In the genomic region with DNA sequence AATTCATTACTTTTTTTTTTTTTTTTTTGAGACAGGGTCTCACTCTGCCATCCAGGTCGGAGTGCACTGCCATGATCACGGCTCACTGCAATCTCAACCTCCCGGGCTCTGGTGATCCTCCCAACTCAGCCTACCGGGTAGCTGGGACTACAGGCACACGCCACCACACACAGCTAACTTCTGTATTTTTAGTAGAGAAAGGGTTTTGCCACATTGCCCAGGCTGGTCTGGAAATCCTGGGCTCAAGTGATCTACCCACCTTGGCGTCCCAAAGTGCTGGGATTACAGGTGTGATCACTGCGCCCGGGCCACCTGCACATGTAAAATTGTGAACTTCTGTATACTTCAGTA, we compare ENCODE assay signal across 8 cellular contexts. TPM values are rescaled to one million over a fixed set of nuclear protein-coding genes. Genes with fewer than 3 reads are reported as not detected.
DNase-seq lines count a peak whose midpoint lies in the region; TF ChIP-seq lines count a peak whose summit lies in the region.
"Not testable (repeated sequence)": the region's sequence is repeated elsewhere in the genome, so short reads cannot be mapped to it uniquely, and the experiment has no call there.
"Had no signal": no experiment of that assay in that cellular context is flagged by ENCODE, and none has a peak within 500 bp of the region (broad histone marks: within the 10 kb centered on the region; RNA-seq: fewer than 3 reads in every experiment).

No MANE protein-coding gene starts in this region.

- peaks cover 44% of the 10 kb centered on the region for H4K20me1 ChIP-seq in smooth muscle cell (ENCODE audit: low read depth)

- H3K4me3 ChIP-seq in HAP-1 (peak overlapping the region; percentile 90), Peyer's patch (peak overlapping the region in 3 of 4 donors; percentile 57 to 64 (median 63)), ascending aorta (peak overlapping the region; percentile 64 to 75), esophagus muscularis mucosa (peak overlapping the region; percentile 57 to 62 (median 60)), smooth muscle cell (peak overlapping the region; percentile 65)

- peaks cover 10% of the 10 kb centered on the region for H3F3A ChIP-seq in smooth muscle cell (ENCODE audit: low read depth)

- H2AFZ ChIP-seq in smooth muscle cell (ENCODE audit: low read depth) = not testable (repeated sequence)

- not testable (repeated sequence) for H3K9me3 ChIP-seq in HAP-1; Peyer's patch; ascending aorta; esophagus muscularis mucosa; smooth muscle cell (replicated peaks; ENCODE audit: low read depth)

- TF ChIP-seq EP300 in esophagus muscularis mucosa (IDR thresholded peaks at IDR 0.05) = peak; percentile 1

- DNase-seq in HAP-1 (ENCODE audit: low spot score in 2 of 2) = peak in 1 of 2 experiments; percentile 51
- peak in 2 of 3 donors; percentile 53 to 58 for DNase-seq in Peyer's patch
- DNase-seq in ascending aorta (ENCODE audit: low spot score in 2 of 2) = peak in 1 of 2 donors; percentile 68
- DNase-seq in esophagus muscularis mucosa (ENCODE audit: extremely low spot score); smooth muscle cell (lab: John Stamatoyannopoulos, UW; ENCODE audit: unreplicated experiment): not testable (repeated sequence)
- DNase-seq in islet precursor cell = peak; percentile 56
- DNase-seq in neural crest cell (ENCODE audit: low read depth, low spot score) = peak; percentile 25

- H3K27me3 Mint-ChIP-seq in neural crest cell (ENCODE audit: low read depth) = not testable (repeated sequence)

- H3K9me3 Mint-ChIP-seq in neural crest cell = not testable (repeated sequence)

- 67% methylated on average over 8 of the region's 8 CpGs for WGBS in esophagus muscularis mucosa
- WGBS in smooth muscle cell (ENCODE audit: low lambda C conversion rate) = 90% methylated on average over 8 of the region's 8 CpGs

- in situ Hi-C loops in HAP-1 (cut with MboI; ENCODE audit: low sequenced_read_pairs) = not testable (repeated sequence)

- H3K36me3 Mint-ChIP-seq in neural crest cell (ENCODE audit: low read depth) = not testable (repeated sequence)

- H3K4me3 Mint-ChIP-seq in neural crest cell = not testable (repeated sequence)

- intact Hi-C loops in ascending aorta (cut with DNase I); esophagus muscularis mucosa (cut with DNase I): not testable (repeated sequence)

- not testable (repeated sequence) for H3K27ac Mint-ChIP-seq in neural crest cell (ENCODE audit: unreplicated experiment)

- not testable (repeated sequence) for H3K4me1 Mint-ChIP-seq in neural crest cell

- peaks cover 34% of the 10 kb centered on the region for H3K79me2 ChIP-seq in smooth muscle cell (ENCODE audit: low read depth)

- H3K36me3 ChIP-seq in HAP-1 (replicated peaks); smooth muscle cell (ENCODE audit: low read depth): not testable (repeated sequence)
- H3K36me3 ChIP-seq in Peyer's patch (peaks cover 0 to 21% (median 0%) of the 10 kb centered on the region in 3 donors), ascending aorta (peaks cover 15 to 16% of the 10 kb centered on the region in 2 donors), esophagus muscularis mucosa (peaks cover 8 to 18% (median 16%) of the 10 kb centered on the region in 4 donors)

- not testable (repeated sequence) for H3K4me1 ChIP-seq in HAP-1
- H3K4me1 ChIP-seq in Peyer's patch (peaks cover 3 to 23% (median 11%) of the 10 kb centered on the region in 4 donors), ascending aorta (peaks cover 3 to 18% of the 10 kb centered on the region in 2 donors), esophagus muscularis mucosa (peaks cover 16 to 33% (median 28%) of the 10 kb centered on the region in 4 donors), smooth muscle cell (ENCODE audit: low read depth) (peaks cover 20% of the 10 kb centered on the region)

- peak overlapping the region in 1 of 4 donors; percentile 69 for H3K27ac ChIP-seq in Peyer's patch
- peak overlapping the region; percentile 54 to 79 for H3K27ac ChIP-seq in ascending aorta
- H3K27ac ChIP-seq in esophagus muscularis mucosa (replicated peaks in 1 of 4) = peak overlapping the region; percentile 55 to 84 (median 82)
- H3K27ac ChIP-seq in smooth muscle cell (ENCODE audit: low read depth) = peak overlapping the region; percentile 43

- TF ChIP-seq CTCF in Peyer's patch (IDR thresholded peaks at IDR 0.05); ascending aorta (IDR thresholded peaks at IDR 0.05); esophagus muscularis mucosa (IDR thresholded peaks at IDR 0.05); neural crest cell (conservative IDR thresholded peaks at IDR 0.05); smooth muscle cell (IDR thresholded peaks at IDR 0.05; ENCODE audit: borderline replicate concordance, insufficient read depth, poor library complexity, severe bottlenecking): not testable (repeated sequence)

- TF ChIP-seq POLR2A in Peyer's patch (IDR thresholded peaks at IDR 0.05); esophagus muscularis mucosa (IDR thresholded peaks at IDR 0.05; ENCODE audit: low read depth): not testable (repeated sequence)

- peak overlapping the region; percentile 87 for H3K4me2 ChIP-seq in smooth muscle cell

- peak overlapping the region; percentile 29 for H3K9ac ChIP-seq in smooth muscle cell (ENCODE audit: low read depth)

- H3K27me3 ChIP-seq in HAP-1 (ENCODE audit: low read depth); Peyer's patch; ascending aorta; esophagus muscularis mucosa; smooth muscle cell (ENCODE audit: low read depth): not testable (repeated sequence)

RNA-seq across cellular contexts. Expression of a gene that starts 1.4 kb away (rescaled TPM):
- total RNA-seq in Peyer's patch = 100 to 1,000 TPM in 3 of 4 donors, 10 to 100 TPM in 1; 73.9 to 145 (median 115) TPM
- total RNA-seq in ascending aorta = 9.2 TPM
- total RNA-seq in esophagus muscularis mucosa = 10 to 100 TPM; 16.6 to 39.2 (median 28.1) TPM
- total RNA-seq in neural crest cell = 124 and 129 TPM in 2 replicates
- 22.7 and 28.7 TPM in 2 replicates for total RNA-seq in smooth muscle cell
- 18.1 and 26.1 TPM in 2 replicates for polyA plus RNA-seq in smooth muscle cell

RNA-seq across cellular contexts. Expression of a gene that starts 54.8 kb away (rescaled TPM):
- total RNA-seq in Peyer's patch (under 1 TPM; under 0.01 TPM), ascending aorta (under 0.01 TPM), esophagus muscularis mucosa (under 1 TPM in 2 of 4 donors, not detected in 2; under 0.01 TPM), neural crest cell (2,478 and 3,042 TPM in 2 replicates), smooth muscle cell (under 0.01 TPM in 2 replicates)
- 4.2 and 6.4 TPM in 2 replicates for polyA plus RNA-seq in smooth muscle cell
- polyA plus RNA-seq: esophagus had no signal

Comparison
In these comparisons a context has a peak if more than half of its experiments do, and no peak if none do; other contexts are left out.
1. RNA of a gene that starts 54.8 kb away (total RNA-seq): 2,478 to 3,042 TPM in neural crest cell; under 0.01 TPM in Peyer's patch, under 0.01 TPM in ascending aorta (single experiment), under 0.01 TPM in esophagus muscularis mucosa and under 0.01 TPM in smooth muscle cell; every median in the first group is over 1,000 times any median in the second.
2. Peak in every context shown above with its lines, with median percentiles within 50 percentile points of each other: H3K4me3 ChIP-seq.